Comparison of ENCODE assay signal across 10 cellular contexts in the genomic region with DNA sequence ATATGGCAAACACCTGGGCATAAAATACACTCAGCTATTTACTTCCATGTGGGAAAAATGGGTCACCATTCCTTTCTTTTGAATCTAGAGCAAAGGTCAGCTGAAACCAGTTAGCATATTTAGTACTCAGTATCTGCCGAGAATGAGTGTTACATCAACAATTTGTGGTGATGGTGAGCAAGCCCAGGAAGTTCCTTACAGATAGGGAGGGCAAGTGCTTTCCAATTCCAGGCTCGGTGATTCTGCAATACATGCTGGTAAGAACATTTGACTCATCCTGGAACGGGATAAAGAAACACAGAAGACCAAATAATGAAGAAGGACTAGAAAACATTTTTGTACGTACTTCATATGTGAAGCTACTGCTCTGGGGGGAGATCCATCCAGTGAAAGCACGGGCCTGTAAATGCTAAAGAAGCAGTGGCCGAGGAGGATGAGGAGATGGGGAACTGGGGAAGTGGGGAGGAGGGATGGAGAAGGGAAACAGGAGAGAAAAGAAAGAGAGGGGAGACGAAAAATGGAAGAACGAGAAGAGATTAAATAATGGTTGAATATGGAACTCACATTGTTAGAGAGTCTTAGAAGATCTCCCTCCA.
DNase-seq lines count a peak whose midpoint lies in the region; FAIRE-seq and TF ChIP-seq lines count a peak whose summit lies in the region.
"Had no signal": no experiment of that assay in that cellular context is flagged by ENCODE, and none has a peak within 500 bp of the region (broad histone marks: within the 10 kb centered on the region; RNA-seq: fewer than 3 reads in every experiment).

No MANE protein-coding gene starts in this region.

- H3K4me3 ChIP-seq in AG04450 (ENCODE audit: low read depth, low read length) (no peak overlapping the region), MG63 (no peak overlapping the region)

- POLR2A ChIA-PET in AG04450 (lab: Yijun Ruan, JAX): no interaction called here

- CTCF ChIA-PET in AG04450 (lab: Charles Lee): interaction anchor here (0.7 kb wide), 1 partner anchor 199 kb away, joined by 3 read pairs; no protein-coding TSS in a partner anchor

- FAIRE-seq in frontal cortex (lab: Jason Lieb, UNC): no peak

- H3K27me3 ChIP-seq in AG04450 (ENCODE audit: control insufficient read depth, insufficient read depth, low read length) (no peaks in the 10 kb centered on the region), MG63 (no peaks in the 10 kb centered on the region)

- no peak for TF ChIP-seq CTCF in AG04450 (IDR thresholded peaks at IDR 0.05; ENCODE audit: low read depth, low read length)

- DNase-seq in AG04450 (ENCODE audit: low read depth, low spot score) (peak; percentile 97), MG63 (peak; percentile 89), dermis blood vessel endothelial cell (peak; percentile 6), kidney tubule cell (ENCODE audit: low spot score) (peak; percentile 98), NCI-H2171 treated with DMSO at 0.1 percent for 48 hours (lab: John Stamatoyannopoulos, UW) (no peak), activated T-cell treated with anti-CD3 and anti-CD28 coated beads for 4 hours (no peak), frontal cortex (ENCODE audit: low spot score in 2 of 2) (no peak)
- no peak for DNase-seq in NK-92 treated with Interleukin-12 subunit alpha and Interleukin-12 subunit beta, amount 100 ng/mL, for 24 hours (lab: John Stamatoyannopoulos, UW)
- DNase-seq: stimulated activated naive CD4-positive, alpha-beta T cell had no signal

- peak overlapping the region; percentile 49 for H3K27ac ChIP-seq in AG04450 (ENCODE audit: low read depth, low read length)
- H3K27ac ChIP-seq: C4-2B had no signal

- no peaks in the 10 kb centered on the region for H3K36me3 ChIP-seq in MG63

- H3K9me3 ChIP-seq in AG04450 (ENCODE audit: control insufficient read depth, insufficient read depth, low read length): no peaks in the 10 kb centered on the region; the same call in 1 of the 2 replicates
- H3K9me3 ChIP-seq in MG63: no peaks in the 10 kb centered on the region

Comparison
In these comparisons a context has a peak if more than half of its experiments do, and no peak if none do; other contexts are left out.
1. DNase-seq: peak in AG04450 (single experiment), MG63 (single experiment), dermis blood vessel endothelial cell (single experiment) and kidney tubule cell (single experiment); none in NK-92 treated with Interleukin-12 subunit alpha and Interleukin-12 subunit beta, amount 100 ng/mL, for 24 hours (single experiment), NCI-H2171 treated with DMSO at 0.1 percent for 48 hours (single experiment), activated T-cell treated with anti-CD3 and anti-CD28 coated beads for 4 hours (single experiment) and frontal cortex (0 of 2).